8 cellular contexts compared by ENCODE assay signal in genomic region chrX:3843522-3844145, GRCh38.
DNase-seq lines count a peak whose midpoint lies in the region; ATAC-seq and TF ChIP-seq lines count a peak whose summit lies in the region.
"Not testable (repeated sequence)": the region's sequence is repeated elsewhere in the genome, so short reads cannot be mapped to it uniquely, and the experiment has no call there.

No MANE protein-coding gene starts in this region.

- DNase-seq in Calu3; activated T-cell treated with anti-CD3 and anti-CD28 coated beads, Interleukin-2, amount 50 U/mL, for 72 hours; left cardiac atrium; skeletal muscle cell (ENCODE audit: low read depth): not testable (repeated sequence)

- peak overlapping the region; percentile 78 for H3K4me3 Mint-ChIP-seq in Calu3 (ENCODE audit: low read depth, unreplicated experiment)
- H3K4me3 Mint-ChIP-seq in activated T-cell treated with anti-CD3 and anti-CD28 coated beads, Interleukin-2, amount 50 U/mL, for 72 hours: not testable (repeated sequence)

- BruUV-seq in Calu3 (replicated peaks; lab: Mats Ljungman, UMichigan): not testable (repeated sequence)

- H3K27me3 Mint-ChIP-seq in Calu3 (ENCODE audit: unreplicated experiment); activated T-cell treated with anti-CD3 and anti-CD28 coated beads, Interleukin-2, amount 50 U/mL, for 72 hours (ENCODE audit: low read depth): not testable (repeated sequence)

- intact Hi-C loops in Calu3 (cut with micrococcal nuclease; ENCODE audit: unreplicated experiment); left cardiac atrium (cut with DNase I): not testable (repeated sequence)

- not testable (repeated sequence) for TF ChIP-seq CTCF in Calu3 (IDR thresholded peaks at IDR 0.05; ENCODE audit: unreplicated experiment)

- H3K4me1 Mint-ChIP-seq in Calu3 (ENCODE audit: low read depth, unreplicated experiment); activated T-cell treated with anti-CD3 and anti-CD28 coated beads, Interleukin-2, amount 50 U/mL, for 72 hours (ENCODE audit: low read depth): not testable (repeated sequence)

- not testable (repeated sequence) for H3K9me3 Mint-ChIP-seq in Calu3 (ENCODE audit: low read depth, unreplicated experiment); activated T-cell treated with anti-CD3 and anti-CD28 coated beads, Interleukin-2, amount 50 U/mL, for 72 hours

- ATAC-seq in GM19324 (IDR thresholded peaks at IDR 0.05; ENCODE audit: low FRiP score, unreplicated experiment): peak; percentile 98
- peak; percentile 89 for ATAC-seq in GM21786 (IDR thresholded peaks at IDR 0.05; ENCODE audit: unreplicated experiment)
- peak; percentile 96 for ATAC-seq in HG03045 (IDR thresholded peaks at IDR 0.05; ENCODE audit: unreplicated experiment)
- ATAC-seq in HG03571 (IDR thresholded peaks at IDR 0.05; ENCODE audit: unreplicated experiment): peak; percentile 88
- peak; percentile 93 to 95 for ATAC-seq in activated T-cell treated with anti-CD3 and anti-CD28 coated beads, Interleukin-2, amount 50 U/mL, for 72 hours (replicated peaks in 1 of 2)
- peak; percentile 95 to 96 for ATAC-seq in left cardiac atrium

- CTCF ChIA-PET in Calu3 (lab: Charles Lee): not testable (repeated sequence)

- H3K4me3 ChIP-seq in skeletal muscle cell (ENCODE audit: low read depth, low read length): peak overlapping the region; percentile 30

- H3K36me3 Mint-ChIP-seq in Calu3 (ENCODE audit: insufficient read depth, unreplicated experiment); activated T-cell treated with anti-CD3 and anti-CD28 coated beads, Interleukin-2, amount 50 U/mL, for 72 hours (ENCODE audit: insufficient read depth in 2 of 2): not testable (repeated sequence)

- H3K27ac Mint-ChIP-seq in Calu3 (ENCODE audit: unreplicated experiment); activated T-cell treated with anti-CD3 and anti-CD28 coated beads, Interleukin-2, amount 50 U/mL, for 72 hours: not testable (repeated sequence)
